In the genomic region with DNA sequence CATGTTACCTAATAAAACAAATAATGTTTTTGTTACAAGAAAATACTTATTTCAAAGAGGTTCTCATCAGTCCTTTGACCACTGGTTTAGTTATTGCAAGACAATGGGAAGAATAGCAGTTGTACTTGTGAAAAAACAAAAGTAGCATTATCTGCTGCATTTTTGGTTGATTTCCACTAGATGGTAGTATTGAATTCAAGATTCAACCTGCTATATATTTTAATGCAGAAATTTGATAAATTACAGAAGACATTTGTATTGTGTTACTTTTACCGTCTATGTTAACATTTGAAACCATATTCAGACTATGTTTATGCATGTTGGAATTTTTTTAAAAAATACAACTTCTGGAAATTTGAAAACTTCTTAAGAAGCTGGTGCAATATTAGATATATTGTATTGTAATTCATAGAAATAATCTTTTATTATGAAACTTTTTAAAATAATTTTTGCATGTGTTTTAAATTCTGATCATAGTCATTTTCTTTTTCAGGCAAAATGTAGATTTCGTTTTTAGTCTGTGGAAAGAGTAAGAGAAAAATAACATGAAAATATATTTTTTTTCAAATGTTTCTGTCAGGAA, we compare ENCODE assay signal across 8 cellular contexts. TPM values are rescaled to one million over a fixed set of nuclear protein-coding genes. Genes with fewer than 3 reads are reported as not detected.
DNase-seq lines count a peak whose midpoint lies in the region; ATAC-seq and TF ChIP-seq lines count a peak whose summit lies in the region.

No MANE protein-coding gene starts in this region.

- no peak for ATAC-seq in HG03025 (IDR thresholded peaks at IDR 0.05; ENCODE audit: low FRiP score, unreplicated experiment)
- no peak for ATAC-seq in activated naive CD8-positive, alpha-beta T cell treated with anti-CD3 and anti-CD28 coated beads, Interleukin-2, amount 50 U/mL, for 24 hours

- DNase-seq in DMS53 (lab: John Stamatoyannopoulos, UW) (peak; percentile 56), HT1080 (ENCODE audit: low read depth) (peak; percentile 23), ascending aorta (ENCODE audit: low spot score in 2 of 2) (no peak), mesendoderm (peak; percentile 10), cortex of kidney (lab: John Stamatoyannopoulos, UW) (no peak), occipital lobe (lab: John Stamatoyannopoulos, UW) (no peak)
- no peak for DNase-seq in activated naive CD8-positive, alpha-beta T cell treated with anti-CD3 and anti-CD28 coated beads, Interleukin-2, amount 50 U/mL, for 24 hours

- WGBS in mesendoderm (ENCODE audit: extremely low coverage, insufficient coverage, low lambda C conversion rate), result no CpG with 5 or more reads among the region's 2 CpGs

- no peak overlapping the region for H2BK15ac ChIP-seq in mesendoderm (replicated peaks; ENCODE audit: low read depth)

- peaks cover 4% of the 10 kb centered on the region for H3K27me3 Mint-ChIP-seq in activated naive CD8-positive, alpha-beta T cell treated with anti-CD3 and anti-CD28 coated beads, Interleukin-2, amount 50 U/mL, for 24 hours

- no peaks in the 10 kb centered on the region for H3K9me3 Mint-ChIP-seq in activated naive CD8-positive, alpha-beta T cell treated with anti-CD3 and anti-CD28 coated beads, Interleukin-2, amount 50 U/mL, for 24 hours

- no peaks in the 10 kb centered on the region for H3K9me3 ChIP-seq in ascending aorta

- no peak overlapping the region for H3K9ac ChIP-seq in mesendoderm (ENCODE audit: low read length)

- no peak overlapping the region for H3K18ac ChIP-seq in mesendoderm (ENCODE audit: low read length)

- no peak overlapping the region for H3K4me3 Mint-ChIP-seq in activated naive CD8-positive, alpha-beta T cell treated with anti-CD3 and anti-CD28 coated beads, Interleukin-2, amount 50 U/mL, for 24 hours

- no peaks in the 10 kb centered on the region for H3K4me1 Mint-ChIP-seq in activated naive CD8-positive, alpha-beta T cell treated with anti-CD3 and anti-CD28 coated beads, Interleukin-2, amount 50 U/mL, for 24 hours

- H3K36me3 Mint-ChIP-seq in activated naive CD8-positive, alpha-beta T cell treated with anti-CD3 and anti-CD28 coated beads, Interleukin-2, amount 50 U/mL, for 24 hours (ENCODE audit: low read depth), result no peaks in the 10 kb centered on the region

- H3K79me2 ChIP-seq in mesendoderm (ENCODE audit: control insufficient read depth, insufficient read depth, low read length), result no peaks in the 10 kb centered on the region

- no peak overlapping the region for H4K8ac ChIP-seq in mesendoderm (ENCODE audit: low read depth, low read length)

- no peak overlapping the region for H3K23ac ChIP-seq in mesendoderm (ENCODE audit: low read length)

- H3K4me2 ChIP-seq in mesendoderm (ENCODE audit: low read length), result no peak overlapping the region

- no peak overlapping the region for H4K5ac ChIP-seq in mesendoderm (ENCODE audit: low read length)

- no peak overlapping the region for H3K4ac ChIP-seq in mesendoderm (ENCODE audit: low read depth, low read length)

- H3K4me1 ChIP-seq in ascending aorta (no peaks in the 10 kb centered on the region), mesendoderm (ENCODE audit: control insufficient read depth, low read depth, low read length) (no peaks in the 10 kb centered on the region)

- no peak overlapping the region for H2BK120ac ChIP-seq in mesendoderm (ENCODE audit: low read depth, low read length)

- no peaks in the 10 kb centered on the region for H3K79me1 ChIP-seq in mesendoderm (ENCODE audit: low read length)

- H3K27ac Mint-ChIP-seq in activated naive CD8-positive, alpha-beta T cell treated with anti-CD3 and anti-CD28 coated beads, Interleukin-2, amount 50 U/mL, for 24 hours, result no peak overlapping the region

- H3K36me3 ChIP-seq in ascending aorta, result no peaks in the 10 kb centered on the region
- H3K36me3 ChIP-seq in mesendoderm (ENCODE audit: control insufficient read depth, insufficient read depth, low read length), result no peaks in the 10 kb centered on the region

- peak in 2 of 3 experiments; percentile 28 to 43 for TF ChIP-seq CTCF in ascending aorta (IDR thresholded peaks at IDR 0.05)

- intact Hi-C loops in ascending aorta (cut with DNase I), result loop anchor here (5.0 kb wide), 1 partner anchor 671 kb away; no protein-coding TSS in a partner anchor

- H3K27ac ChIP-seq in ascending aorta (no peak overlapping the region), mesendoderm (ENCODE audit: low read depth, low read length) (no peak overlapping the region)

- H3K27me3 ChIP-seq in ascending aorta, result no peaks in the 10 kb centered on the region
- H3K27me3 ChIP-seq in mesendoderm (ENCODE audit: insufficient read depth, low read length, poor library complexity), result no peaks in the 10 kb centered on the region

- no peak overlapping the region for H3K4me3 ChIP-seq in ascending aorta
- H3K4me3 ChIP-seq in mesendoderm (ENCODE audit: low read length), result no peak overlapping the region

- H3K56ac ChIP-seq in mesendoderm (ENCODE audit: low read length), result no peak overlapping the region

- H2AK5ac ChIP-seq in mesendoderm (ENCODE audit: low read length), result no peak overlapping the region

- H2BK5ac ChIP-seq in mesendoderm (ENCODE audit: low read length), result no peak overlapping the region

RNA-seq across cellular contexts. Expression of a gene that starts 56.4 kb away (rescaled TPM):
- total RNA-seq in HT1080 (2014; rRNA removed; shearing (Covaris generic)), result 90.5 and 124 TPM in 2 replicates
- polyA plus RNA-seq in HT1080 (2015; cell fraction: cytosol; rRNA removed), result 102 and 120 TPM in 2 replicates
- polyA plus RNA-seq in HT1080 (2015; cell fraction: nucleus; rRNA removed), result 120 and 124 TPM in 2 replicates
- total RNA-seq in ascending aorta (57.4 TPM), occipital lobe (114 TPM)
- 71.5 TPM for polyA plus RNA-seq in mesendoderm (2013, experiment 1 of 2)
- polyA plus RNA-seq in mesendoderm (2013, experiment 2 of 2), result 69.3 TPM

Comparison
In these comparisons a context has a peak if more than half of its experiments do, and no peak if none do; other contexts are left out.
1. DNase-seq: peak in DMS53 (single experiment), HT1080 (single experiment) and mesendoderm (single experiment); none in ascending aorta (0 of 2), cortex of kidney (single experiment), occipital lobe (single experiment) and activated naive CD8-positive, alpha-beta T cell treated with anti-CD3 and anti-CD28 coated beads, Interleukin-2, amount 50 U/mL, for 24 hours (single experiment).